In the genomic region with DNA sequence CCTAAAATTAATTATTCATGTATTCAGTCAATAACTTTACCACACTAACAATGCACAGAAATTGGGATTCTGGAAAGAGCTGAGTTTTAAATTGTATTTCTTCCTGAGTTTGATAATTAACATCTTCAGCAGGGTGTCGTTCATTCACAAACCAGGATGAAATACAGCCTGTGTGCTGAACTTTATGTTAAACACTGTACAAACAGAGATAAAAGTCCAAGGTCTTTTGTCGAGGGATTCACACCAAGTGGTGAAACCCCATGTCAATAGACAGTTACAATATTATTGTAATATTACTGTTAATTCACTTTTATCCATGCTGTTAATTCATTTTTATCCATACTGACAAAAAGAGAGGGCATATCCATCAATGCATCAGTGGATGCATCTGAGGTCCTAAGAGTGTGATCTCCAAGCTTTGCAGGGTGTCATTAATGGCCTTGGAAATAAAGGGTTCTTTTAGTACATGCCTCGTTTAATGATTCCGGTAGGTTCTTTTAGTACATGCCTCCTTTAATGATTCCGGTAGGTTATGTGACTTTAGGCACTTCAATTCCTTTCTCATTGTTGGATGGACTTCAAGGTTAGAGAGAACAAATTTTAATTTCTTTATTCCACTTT, we compare ENCODE assay signal across 1 cellular context.
A peak's percentile ranks its signal among the peaks of the same experiment; 100 is the strongest.
TF ChIP-seq lines count a peak whose summit lies in the region.

No MANE protein-coding gene starts in this region.

TF ChIP-seq in HepG2, 621 proteins besides CTCF, POLR2A, EP300 and RAD21 (continued from another document and continues in another):
- TF ChIP-seq, protein P1, sequence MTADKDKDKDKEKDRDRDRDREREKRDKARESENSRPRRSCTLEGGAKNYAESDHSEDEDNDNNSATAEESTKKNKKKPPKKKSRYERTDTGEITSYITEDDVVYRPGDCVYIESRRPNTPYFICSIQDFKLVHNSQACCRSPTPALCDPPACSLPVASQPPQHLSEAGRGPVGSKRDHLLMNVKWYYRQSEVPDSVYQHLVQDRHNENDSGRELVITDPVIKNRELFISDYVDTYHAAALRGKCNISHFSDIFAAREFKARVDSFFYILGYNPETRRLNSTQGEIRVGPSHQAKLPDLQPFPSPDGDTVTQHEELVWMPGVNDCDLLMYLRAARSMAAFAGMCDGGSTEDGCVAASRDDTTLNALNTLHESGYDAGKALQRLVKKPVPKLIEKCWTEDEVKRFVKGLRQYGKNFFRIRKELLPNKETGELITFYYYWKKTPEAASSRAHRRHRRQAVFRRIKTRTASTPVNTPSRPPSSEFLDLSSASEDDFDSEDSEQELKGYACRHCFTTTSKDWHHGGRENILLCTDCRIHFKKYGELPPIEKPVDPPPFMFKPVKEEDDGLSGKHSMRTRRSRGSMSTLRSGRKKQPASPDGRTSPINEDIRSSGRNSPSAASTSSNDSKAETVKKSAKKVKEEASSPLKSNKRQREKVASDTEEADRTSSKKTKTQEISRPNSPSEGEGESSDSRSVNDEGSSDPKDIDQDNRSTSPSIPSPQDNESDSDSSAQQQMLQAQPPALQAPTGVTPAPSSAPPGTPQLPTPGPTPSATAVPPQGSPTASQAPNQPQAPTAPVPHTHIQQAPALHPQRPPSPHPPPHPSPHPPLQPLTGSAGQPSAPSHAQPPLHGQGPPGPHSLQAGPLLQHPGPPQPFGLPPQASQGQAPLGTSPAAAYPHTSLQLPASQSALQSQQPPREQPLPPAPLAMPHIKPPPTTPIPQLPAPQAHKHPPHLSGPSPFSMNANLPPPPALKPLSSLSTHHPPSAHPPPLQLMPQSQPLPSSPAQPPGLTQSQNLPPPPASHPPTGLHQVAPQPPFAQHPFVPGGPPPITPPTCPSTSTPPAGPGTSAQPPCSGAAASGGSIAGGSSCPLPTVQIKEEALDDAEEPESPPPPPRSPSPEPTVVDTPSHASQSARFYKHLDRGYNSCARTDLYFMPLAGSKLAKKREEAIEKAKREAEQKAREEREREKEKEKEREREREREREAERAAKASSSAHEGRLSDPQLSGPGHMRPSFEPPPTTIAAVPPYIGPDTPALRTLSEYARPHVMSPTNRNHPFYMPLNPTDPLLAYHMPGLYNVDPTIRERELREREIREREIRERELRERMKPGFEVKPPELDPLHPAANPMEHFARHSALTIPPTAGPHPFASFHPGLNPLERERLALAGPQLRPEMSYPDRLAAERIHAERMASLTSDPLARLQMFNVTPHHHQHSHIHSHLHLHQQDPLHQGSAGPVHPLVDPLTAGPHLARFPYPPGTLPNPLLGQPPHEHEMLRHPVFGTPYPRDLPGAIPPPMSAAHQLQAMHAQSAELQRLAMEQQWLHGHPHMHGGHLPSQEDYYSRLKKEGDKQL (CRISPR knock-in tag; IDR thresholded peaks at IDR 0.05; ENCODE audit: low read depth): no peak
- no peak for TF ChIP-seq ZNF562 (CRISPR knock-in tag; IDR thresholded peaks at IDR 0.05; ENCODE audit: borderline replicate concordance)
- TF ChIP-seq TARDBP (CRISPR knock-in tag; IDR thresholded peaks at IDR 0.05): peak; percentile 38; the same call in 1 of the 2 replicates
- TF ChIP-seq, protein P2, sequence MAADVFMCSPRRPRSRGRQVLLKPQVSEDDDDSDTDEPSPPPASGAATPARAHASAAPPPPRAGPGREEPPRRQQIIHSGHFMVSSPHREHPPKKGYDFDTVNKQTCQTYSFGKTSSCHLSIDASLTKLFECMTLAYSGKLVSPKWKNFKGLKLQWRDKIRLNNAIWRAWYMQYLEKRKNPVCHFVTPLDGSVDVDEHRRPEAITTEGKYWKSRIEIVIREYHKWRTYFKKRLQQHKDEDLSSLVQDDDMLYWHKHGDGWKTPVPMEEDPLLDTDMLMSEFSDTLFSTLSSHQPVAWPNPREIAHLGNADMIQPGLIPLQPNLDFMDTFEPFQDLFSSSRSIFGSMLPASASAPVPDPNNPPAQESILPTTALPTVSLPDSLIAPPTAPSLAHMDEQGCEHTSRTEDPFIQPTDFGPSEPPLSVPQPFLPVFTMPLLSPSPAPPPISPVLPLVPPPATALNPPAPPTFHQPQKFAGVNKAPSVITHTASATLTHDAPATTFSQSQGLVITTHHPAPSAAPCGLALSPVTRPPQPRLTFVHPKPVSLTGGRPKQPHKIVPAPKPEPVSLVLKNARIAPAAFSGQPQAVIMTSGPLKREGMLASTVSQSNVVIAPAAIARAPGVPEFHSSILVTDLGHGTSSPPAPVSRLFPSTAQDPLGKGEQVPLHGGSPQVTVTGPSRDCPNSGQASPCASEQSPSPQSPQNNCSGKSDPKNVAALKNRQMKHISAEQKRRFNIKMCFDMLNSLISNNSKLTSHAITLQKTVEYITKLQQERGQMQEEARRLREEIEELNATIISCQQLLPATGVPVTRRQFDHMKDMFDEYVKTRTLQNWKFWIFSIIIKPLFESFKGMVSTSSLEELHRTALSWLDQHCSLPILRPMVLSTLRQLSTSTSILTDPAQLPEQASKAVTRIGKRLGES (CRISPR knock-in tag; IDR thresholded peaks at IDR 0.05; ENCODE audit: borderline replicate concordance): no peak
- TF ChIP-seq, protein P3, sequence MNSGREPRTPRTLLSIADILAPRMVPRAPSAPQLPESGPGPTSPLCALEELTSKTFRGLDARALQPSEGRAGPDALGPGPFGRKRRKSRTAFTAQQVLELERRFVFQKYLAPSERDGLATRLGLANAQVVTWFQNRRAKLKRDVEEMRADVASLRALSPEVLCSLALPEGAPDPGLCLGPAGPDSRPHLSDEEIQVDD (CRISPR knock-in tag; IDR thresholded peaks at IDR 0.05; ENCODE audit: borderline replicate concordance): no peak
- TF ChIP-seq MZF1 (CRISPR knock-in tag; IDR thresholded peaks at IDR 0.05; ENCODE audit: borderline replicate concordance): no peak
- no peak for TF ChIP-seq ZNF7 (CRISPR knock-in tag; IDR thresholded peaks at IDR 0.05)
- no peak for TF ChIP-seq GLI4 (CRISPR knock-in tag; IDR thresholded peaks at IDR 0.05; ENCODE audit: borderline replicate concordance)
- TF ChIP-seq, protein P4, sequence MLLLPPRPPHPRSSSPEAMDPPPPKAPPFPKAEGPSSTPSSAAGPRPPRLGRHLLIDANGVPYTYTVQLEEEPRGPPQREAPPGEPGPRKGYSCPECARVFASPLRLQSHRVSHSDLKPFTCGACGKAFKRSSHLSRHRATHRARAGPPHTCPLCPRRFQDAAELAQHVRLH (CRISPR knock-in tag; IDR thresholded peaks at IDR 0.05; ENCODE audit: borderline replicate concordance, low read depth): no peak
- TF ChIP-seq, protein P5, sequence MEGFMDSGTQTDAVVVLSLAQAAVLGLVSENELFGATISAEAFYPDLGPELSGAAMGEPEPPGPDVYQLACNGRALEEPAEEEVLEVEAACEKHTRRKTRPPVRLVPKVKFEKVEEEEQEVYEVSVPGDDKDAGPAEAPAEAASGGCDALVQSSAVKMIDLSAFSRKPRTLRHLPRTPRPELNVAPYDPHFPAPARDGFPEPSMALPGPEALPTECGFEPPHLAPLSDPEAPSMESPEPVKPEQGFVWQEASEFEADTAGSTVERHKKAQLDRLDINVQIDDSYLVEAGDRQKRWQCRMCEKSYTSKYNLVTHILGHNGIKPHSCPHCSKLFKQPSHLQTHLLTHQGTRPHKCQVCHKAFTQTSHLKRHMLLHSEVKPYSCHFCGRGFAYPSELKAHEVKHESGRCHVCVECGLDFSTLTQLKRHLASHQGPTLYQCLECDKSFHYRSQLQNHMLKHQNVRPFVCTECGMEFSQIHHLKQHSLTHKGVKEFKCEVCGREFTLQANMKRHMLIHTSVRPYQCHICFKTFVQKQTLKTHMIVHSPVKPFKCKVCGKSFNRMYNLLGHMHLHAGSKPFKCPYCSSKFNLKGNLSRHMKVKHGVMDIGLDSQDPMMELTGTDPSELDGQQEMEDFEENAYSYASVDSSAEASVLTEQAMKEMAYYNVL (CRISPR knock-in tag; IDR thresholded peaks at IDR 0.05; ENCODE audit: borderline replicate concordance): no peak
- TF ChIP-seq SMARCC2 (IDR thresholded peaks at IDR 0.05): 0 out of 2 replicates have a peak, but pooled peaks have one; percentile 12
- TF ChIP-seq, protein P6, sequence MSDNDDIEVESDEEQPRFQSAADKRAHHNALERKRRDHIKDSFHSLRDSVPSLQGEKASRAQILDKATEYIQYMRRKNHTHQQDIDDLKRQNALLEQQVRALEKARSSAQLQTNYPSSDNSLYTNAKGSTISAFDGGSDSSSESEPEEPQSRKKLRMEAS (IDR thresholded peaks at IDR 0.05): no peak
- TF ChIP-seq RARG (CRISPR knock-in tag; IDR thresholded peaks at IDR 0.05; ENCODE audit: low read depth): no peak
- TF ChIP-seq, protein P7, sequence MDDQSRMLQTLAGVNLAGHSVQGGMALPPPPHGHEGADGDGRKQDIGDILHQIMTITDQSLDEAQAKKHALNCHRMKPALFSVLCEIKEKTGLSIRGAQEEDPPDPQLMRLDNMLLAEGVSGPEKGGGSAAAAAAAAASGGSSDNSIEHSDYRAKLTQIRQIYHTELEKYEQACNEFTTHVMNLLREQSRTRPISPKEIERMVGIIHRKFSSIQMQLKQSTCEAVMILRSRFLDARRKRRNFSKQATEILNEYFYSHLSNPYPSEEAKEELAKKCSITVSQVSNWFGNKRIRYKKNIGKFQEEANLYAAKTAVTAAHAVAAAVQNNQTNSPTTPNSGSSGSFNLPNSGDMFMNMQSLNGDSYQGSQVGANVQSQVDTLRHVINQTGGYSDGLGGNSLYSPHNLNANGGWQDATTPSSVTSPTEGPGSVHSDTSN (CRISPR knock-in tag; IDR thresholded peaks at IDR 0.05; ENCODE audit: borderline replicate concordance): no peak
- TF ChIP-seq, protein P8, sequence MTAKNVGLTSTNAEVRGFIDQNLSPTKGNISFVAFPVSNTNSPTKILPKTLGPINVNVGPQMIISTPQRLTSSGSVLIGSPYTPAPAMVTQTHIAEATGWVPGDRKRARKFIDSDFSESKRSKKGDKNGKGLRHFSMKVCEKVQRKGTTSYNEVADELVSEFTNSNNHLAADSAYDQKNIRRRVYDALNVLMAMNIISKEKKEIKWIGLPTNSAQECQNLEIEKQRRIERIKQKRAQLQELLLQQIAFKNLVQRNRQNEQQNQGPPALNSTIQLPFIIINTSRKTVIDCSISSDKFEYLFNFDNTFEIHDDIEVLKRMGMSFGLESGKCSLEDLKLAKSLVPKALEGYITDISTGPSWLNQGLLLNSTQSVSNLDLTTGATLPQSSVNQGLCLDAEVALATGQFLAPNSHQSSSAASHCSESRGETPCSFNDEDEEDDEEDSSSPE (CRISPR knock-in tag; IDR thresholded peaks at IDR 0.05): peak; percentile 25; the same call in 1 of the 2 replicates
- no peak for TF ChIP-seq HOXA7 (CRISPR knock-in tag; IDR thresholded peaks at IDR 0.05)
- no peak for TF ChIP-seq SRY (CRISPR knock-in tag; IDR thresholded peaks at IDR 0.05)
- TF ChIP-seq TSC22D2 (CRISPR knock-in tag; IDR thresholded peaks at IDR 0.05; ENCODE audit: borderline replicate concordance): no peak
- no peak for TF ChIP-seq ZNF3 (CRISPR knock-in tag; IDR thresholded peaks at IDR 0.05)
- no peak for TF ChIP-seq SOX13 (IDR thresholded peaks at IDR 0.05)
- peak in 1 of 2 experiments; percentile 87; a peak in 2 of 4 replicates for TF ChIP-seq SOX13 (CRISPR knock-in tag; conservative IDR thresholded peaks at IDR 0.05 in 1 of 2, IDR thresholded peaks at IDR 0.05 in 1 of 2)
- 0 out of 2 replicates have a peak, but pooled peaks have one; percentile 26 for TF ChIP-seq ZMAT3 (CRISPR knock-in tag; conservative IDR thresholded peaks at IDR 0.05)
- TF ChIP-seq ARNT (IDR thresholded peaks at IDR 0.05): no peak
- no peak for TF ChIP-seq HOXA9 (CRISPR knock-in tag; IDR thresholded peaks at IDR 0.05; ENCODE audit: borderline replicate concordance)
- no peak for TF ChIP-seq KLF6 (CRISPR knock-in tag; IDR thresholded peaks at IDR 0.05)
- no peak for TF ChIP-seq HMGA1 (CRISPR knock-in tag; conservative IDR thresholded peaks at IDR 0.05)
- no peak for TF ChIP-seq NFE2L2 (IDR thresholded peaks at IDR 0.05; ENCODE audit: low read length)
- TF ChIP-seq, protein P9, sequence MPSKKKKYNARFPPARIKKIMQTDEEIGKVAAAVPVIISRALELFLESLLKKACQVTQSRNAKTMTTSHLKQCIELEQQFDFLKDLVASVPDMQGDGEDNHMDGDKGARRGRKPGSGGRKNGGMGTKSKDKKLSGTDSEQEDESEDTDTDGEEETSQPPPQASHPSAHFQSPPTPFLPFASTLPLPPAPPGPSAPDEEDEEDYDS (CRISPR knock-in tag; IDR thresholded peaks at IDR 0.05): no peak; the same call in 1 of the 2 replicates
- no peak for TF ChIP-seq ZNF224 (CRISPR knock-in tag; IDR thresholded peaks at IDR 0.05)
- no peak for TF ChIP-seq ZNF724P (CRISPR knock-in tag; IDR thresholded peaks at IDR 0.05; ENCODE audit: borderline replicate concordance)
- no peak for TF ChIP-seq MATR3 (CRISPR knock-in tag; IDR thresholded peaks at IDR 0.05)
- TF ChIP-seq ISL2 (CRISPR knock-in tag; IDR thresholded peaks at IDR 0.05): peak; percentile 71; the same call in 1 of the 2 replicates
- no peak for TF ChIP-seq ATF7 (IDR thresholded peaks at IDR 0.05)
- no peak for TF ChIP-seq ATF7 (CRISPR knock-in tag; IDR thresholded peaks at IDR 0.05)
- TF ChIP-seq, protein P10, sequence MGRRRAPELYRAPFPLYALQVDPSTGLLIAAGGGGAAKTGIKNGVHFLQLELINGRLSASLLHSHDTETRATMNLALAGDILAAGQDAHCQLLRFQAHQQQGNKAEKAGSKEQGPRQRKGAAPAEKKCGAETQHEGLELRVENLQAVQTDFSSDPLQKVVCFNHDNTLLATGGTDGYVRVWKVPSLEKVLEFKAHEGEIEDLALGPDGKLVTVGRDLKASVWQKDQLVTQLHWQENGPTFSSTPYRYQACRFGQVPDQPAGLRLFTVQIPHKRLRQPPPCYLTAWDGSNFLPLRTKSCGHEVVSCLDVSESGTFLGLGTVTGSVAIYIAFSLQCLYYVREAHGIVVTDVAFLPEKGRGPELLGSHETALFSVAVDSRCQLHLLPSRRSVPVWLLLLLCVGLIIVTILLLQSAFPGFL (CRISPR knock-in tag; IDR thresholded peaks at IDR 0.05): no peak
- TF ChIP-seq REPIN1 (CRISPR knock-in tag; IDR thresholded peaks at IDR 0.05; ENCODE audit: borderline replicate concordance, low read depth): no peak
- peak; percentile 59; the same call in 1 of the 2 replicates for TF ChIP-seq ZNF24 (IDR thresholded peaks at IDR 0.05)
- TF ChIP-seq ZC3H4 (CRISPR knock-in tag; IDR thresholded peaks at IDR 0.05; ENCODE audit: borderline replicate concordance): no peak
- TF ChIP-seq, protein P11, sequence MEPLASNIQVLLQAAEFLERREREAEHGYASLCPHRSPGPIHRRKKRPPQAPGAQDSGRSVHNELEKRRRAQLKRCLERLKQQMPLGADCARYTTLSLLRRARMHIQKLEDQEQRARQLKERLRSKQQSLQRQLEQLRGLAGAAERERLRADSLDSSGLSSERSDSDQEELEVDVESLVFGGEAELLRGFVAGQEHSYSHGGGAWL (CRISPR knock-in tag; IDR thresholded peaks at IDR 0.05): no peak
- no peak for TF ChIP-seq MAFG (CRISPR knock-in tag; IDR thresholded peaks at IDR 0.05)
- TF ChIP-seq ZNF136 (CRISPR knock-in tag; IDR thresholded peaks at IDR 0.05; ENCODE audit: low read depth): no peak
- TF ChIP-seq SP1 (IDR thresholded peaks at IDR 0.05): no peak
- no peak for TF ChIP-seq SP1 (CRISPR knock-in tag; IDR thresholded peaks at IDR 0.05)
- no peak for TF ChIP-seq SATB2 (CRISPR knock-in tag; IDR thresholded peaks at IDR 0.05)
- TF ChIP-seq, protein P12, sequence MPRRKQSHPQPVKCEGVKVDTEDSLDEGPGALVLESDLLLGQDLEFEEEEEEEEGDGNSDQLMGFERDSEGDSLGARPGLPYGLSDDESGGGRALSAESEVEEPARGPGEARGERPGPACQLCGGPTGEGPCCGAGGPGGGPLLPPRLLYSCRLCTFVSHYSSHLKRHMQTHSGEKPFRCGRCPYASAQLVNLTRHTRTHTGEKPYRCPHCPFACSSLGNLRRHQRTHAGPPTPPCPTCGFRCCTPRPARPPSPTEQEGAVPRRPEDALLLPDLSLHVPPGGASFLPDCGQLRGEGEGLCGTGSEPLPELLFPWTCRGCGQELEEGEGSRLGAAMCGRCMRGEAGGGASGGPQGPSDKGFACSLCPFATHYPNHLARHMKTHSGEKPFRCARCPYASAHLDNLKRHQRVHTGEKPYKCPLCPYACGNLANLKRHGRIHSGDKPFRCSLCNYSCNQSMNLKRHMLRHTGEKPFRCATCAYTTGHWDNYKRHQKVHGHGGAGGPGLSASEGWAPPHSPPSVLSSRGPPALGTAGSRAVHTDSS (CRISPR knock-in tag; conservative IDR thresholded peaks at IDR 0.05): no peak
